In the genomic region with DNA sequence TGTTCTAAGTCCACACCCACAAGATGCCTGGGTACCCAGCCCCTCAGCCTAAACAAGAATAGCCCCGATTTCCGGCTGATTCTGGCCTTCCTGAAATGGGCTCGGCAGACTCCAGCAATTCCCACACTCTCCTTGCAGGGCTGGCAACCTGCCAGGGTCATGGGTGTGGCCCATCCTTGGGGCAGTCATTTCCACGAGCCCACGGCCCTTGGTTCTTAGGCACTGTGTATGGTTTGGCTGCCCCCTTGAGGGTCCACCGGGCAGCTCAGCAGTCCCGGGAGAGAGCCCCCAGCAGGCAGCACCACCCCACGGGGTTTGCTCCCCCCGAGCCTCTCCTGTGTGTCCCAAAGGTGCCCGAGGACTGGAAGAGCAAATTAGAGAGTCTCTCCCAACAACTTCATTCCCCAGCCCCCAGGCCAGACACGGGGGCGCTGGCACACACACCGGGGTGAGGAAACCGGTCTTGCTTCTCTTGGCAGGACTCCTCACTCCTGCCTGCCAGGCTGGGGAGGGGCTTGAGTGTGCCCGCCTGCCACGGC, we compare ENCODE assay signal across 11 cellular contexts.
DNase-seq lines count a peak whose midpoint lies in the region; ATAC-seq and TF ChIP-seq lines count a peak whose summit lies in the region.
"Had no signal": no experiment of that assay in that cellular context is flagged by ENCODE, and none has a peak within 500 bp of the region (broad histone marks: within the 10 kb centered on the region; RNA-seq: fewer than 3 reads in every experiment).

No MANE protein-coding gene starts in this region.

- H3K4me2 ChIP-seq in hepatocyte, result no peak overlapping the region

- H3K27me3 Mint-ChIP-seq in progenitor cell of endocrine pancreas, result peaks cover 50% of the 10 kb centered on the region

- H3K27ac ChIP-seq in SJCRH30, result no peak overlapping the region
- H3K27ac ChIP-seq in hepatocyte, result no peak overlapping the region
- H3K27ac ChIP-seq in tibial artery, result no peak overlapping the region
- H3K27ac ChIP-seq: 22Rv1 had no signal

- no peaks in the 10 kb centered on the region for H3K9me3 ChIP-seq in SJCRH30 (replicated peaks)
- no peaks in the 10 kb centered on the region for H3K9me3 ChIP-seq in hepatocyte (ENCODE audit: low read depth)
- H3K9me3 ChIP-seq in tibial artery, result no peaks in the 10 kb centered on the region

- H3K9me2 ChIP-seq in hepatocyte (replicated peaks; ENCODE audit: insufficient read depth), result no peaks in the 10 kb centered on the region

- no peaks in the 10 kb centered on the region for H3K9me3 Mint-ChIP-seq in progenitor cell of endocrine pancreas (ENCODE audit: low read depth)
- H3K9me3 Mint-ChIP-seq: naive thymus-derived CD4-positive, alpha-beta T cell had no signal

- H2AFZ ChIP-seq in hepatocyte, result no peak overlapping the region

- TF ChIP-seq CTCF in hepatocyte (IDR thresholded peaks at IDR 0.05; ENCODE audit: poor library complexity), result no peak
- TF ChIP-seq CTCF in tibial artery (IDR thresholded peaks at IDR 0.05), result no peak
- TF ChIP-seq CTCF in progenitor cell of endocrine pancreas (IDR thresholded peaks at IDR 0.05; ENCODE audit: unreplicated experiment), result no peak

- H3K4me3 Mint-ChIP-seq in progenitor cell of endocrine pancreas (ENCODE audit: low read depth), result no peak overlapping the region

- H3K4me1 Mint-ChIP-seq in progenitor cell of endocrine pancreas (ENCODE audit: low read depth), result no peaks in the 10 kb centered on the region
- H3K4me1 Mint-ChIP-seq: IgD-negative memory B cell had no signal

- intact Hi-C loops in tibial artery (cut with DNase I; ENCODE audit: low total_unique reads), result no loop called here

- H3K79me2 ChIP-seq in hepatocyte, result no peaks in the 10 kb centered on the region

- WGBS in hepatocyte (ENCODE audit: low lambda C conversion rate, missing lambda C conversion rate), result 58% methylated on average over 16 of the region's 16 CpGs

- H3K4me1 ChIP-seq in SJCRH30, result no peaks in the 10 kb centered on the region
- H3K4me1 ChIP-seq in hepatocyte (ENCODE audit: insufficient read depth), result no peaks in the 10 kb centered on the region
- peaks cover 0 to 11% (median 11%) of the 10 kb centered on the region in 4 donors for H3K4me1 ChIP-seq in tibial artery

- no peak for ATAC-seq in stimulated activated naive CD8-positive, alpha-beta T cell treated with anti-CD3 and anti-CD28 coated beads, Interleukin-15, Interleukin-2, amounts not matched to agents 100 U/mL and 50 U/mL, for 24 hours
- ATAC-seq in HG03196 (IDR thresholded peaks at IDR 0.05; ENCODE audit: unreplicated experiment), result no peak
- ATAC-seq: naive thymus-derived CD4-positive, alpha-beta T cell had no signal

- H3K36me3 Mint-ChIP-seq in progenitor cell of endocrine pancreas (ENCODE audit: insufficient read depth), result no peaks in the 10 kb centered on the region
- H3K36me3 Mint-ChIP-seq: IgD-negative memory B cell; naive thymus-derived CD4-positive, alpha-beta T cell had no signal

- peak; percentile 73 for DNase-seq in DMS 273 (lab: John Stamatoyannopoulos, UW; ENCODE audit: unreplicated experiment)
- no peak for DNase-seq in DMS 273 treated with DMSO at 0.1 percent for 48 hours (lab: John Stamatoyannopoulos, UW)
- peak; percentile 47 to 62 for DNase-seq in SJCRH30
- DNase-seq in hepatocyte (ENCODE audit: low spot score), result peak; percentile 27
- peak; percentile 33 to 77 for DNase-seq in tibial artery
- DNase-seq in progenitor cell of endocrine pancreas (ENCODE audit: low spot score, unreplicated experiment), result no peak
- no peak for DNase-seq in stimulated activated naive CD8-positive, alpha-beta T cell treated with anti-CD3 and anti-CD28 coated beads, Interleukin-15, Interleukin-2, amounts not matched to agents 100 U/mL and 50 U/mL, for 24 hours
- DNase-seq: naive thymus-derived CD4-positive, alpha-beta T cell had no signal

- H3K36me3 ChIP-seq in SJCRH30 (no peaks in the 10 kb centered on the region), hepatocyte (replicated peaks; ENCODE audit: insufficient read depth, low read depth) (no peaks in the 10 kb centered on the region), tibial artery (no peaks in the 10 kb centered on the region)

- H3K4me3 ChIP-seq in SJCRH30 (no peak overlapping the region), hepatocyte (no peak overlapping the region), tibial artery (peak overlapping the region in 1 of 2 donors; percentile 11)

- H4K20me1 ChIP-seq in hepatocyte (ENCODE audit: insufficient read depth, poor library complexity, severe bottlenecking), result no peaks in the 10 kb centered on the region

- no peaks in the 10 kb centered on the region for H3K27me3 ChIP-seq in SJCRH30
- H3K27me3 ChIP-seq in hepatocyte, result peaks cover 24% of the 10 kb centered on the region
- H3K27me3 ChIP-seq in tibial artery, result peaks cover 0 to 6% of the 10 kb centered on the region in 2 donors

- H3K27ac Mint-ChIP-seq in progenitor cell of endocrine pancreas, result no peak overlapping the region
- H3K27ac Mint-ChIP-seq: IgD-negative memory B cell; naive thymus-derived CD4-positive, alpha-beta T cell had no signal

Comparison
In these comparisons a context has a peak if more than half of its experiments do, and no peak if none do; other contexts are left out.
1. DNase-seq: peak in DMS 273 (single experiment), SJCRH30 (2 of 2), hepatocyte (single experiment) and tibial artery (2 of 2); none in DMS 273 treated with DMSO at 0.1 percent for 48 hours (single experiment), progenitor cell of endocrine pancreas (single experiment) and stimulated activated naive CD8-positive, alpha-beta T cell treated with anti-CD3 and anti-CD28 coated beads, Interleukin-15, Interleukin-2, amounts not matched to agents 100 U/mL and 50 U/mL, for 24 hours (single experiment).